Comparison of ENCODE assay signal across 1 cellular context in genomic region chr14:26598081-26598671, GRCh38.
TF ChIP-seq lines count a peak whose summit lies in the region.

No MANE protein-coding gene starts in this region.

TF ChIP-seq in GM23338, 12 proteins besides CTCF, POLR2A, EP300 and RAD21 (continued from another document):
- TF ChIP-seq ETS1 (IDR thresholded peaks at IDR 0.05) (no peak), POLR2AphosphoS5 (IDR thresholded peaks at IDR 0.05; ENCODE audit: low read depth) (peak; percentile 67)
